Comparison of ENCODE assay signal across 29 cellular contexts in genomic region chr5:2530609-2531008, GRCh38.
"Had no signal": no experiment of that assay in that cellular context is flagged by ENCODE, and none has a peak within 500 bp of the region (broad histone marks: within the 10 kb centered on the region; RNA-seq: fewer than 3 reads in every experiment).

No MANE protein-coding gene starts in this region.

- DNase-seq: activated CD4-positive, alpha-beta memory T cell treated with anti-CD3 and anti-CD28 coated beads for 36 hours; activated CD4-positive, alpha-beta T cell treated with anti-CD3 and anti-CD28 coated beads for 36 hours; activated CD4-positive, alpha-beta T cell treated with anti-CD3 and anti-CD28 coated beads, Interleukin-2, amount 10 ng/mL, durations not matched to agents 24 days and 14 days; activated CD4-positive, CD25-positive, alpha-beta regulatory T cell; activated CD4-positive, CD25-positive, alpha-beta regulatory T cell treated with anti-CD3 and anti-CD28 coated beads, Interleukin-2, amount 50 U/mL, for 72 hours; activated CD8-positive, alpha-beta memory T cell treated with anti-CD3 and anti-CD28 coated beads, Interleukin-2, amount 10 ng/mL, durations not matched to agents 7 days and 5 days; activated CD8-positive, alpha-beta memory T cell treated with anti-CD3 and anti-CD28 coated beads, Interleukin-2, amount 50 U/mL, for 4 hours; activated CD8-positive, alpha-beta T cell treated with anti-CD3 and anti-CD28 coated beads, Interleukin-2, amount 10 ng/mL, durations not matched to agents 7 days and 5 days; activated gamma-delta T cell treated with Interleukin-2 at 50 U/mL for 16 hours; activated naive CD4-positive, alpha-beta T cell treated with anti-CD3 and anti-CD28 coated beads, Interleukin-2, amount 50 U/mL, for 16 hours; activated naive CD4-positive, alpha-beta T cell treated with Interleukin-2 at 50 U/mL for 16 hours; activated naive CD8-positive, alpha-beta T cell treated with anti-CD3 and anti-CD28 coated beads, Interleukin-2, amount 50 U/mL, for 24 hours; activated T-cell treated with anti-CD3 and anti-CD28 coated beads, Interleukin-2, amount 50 U/mL, for 1 hour; activated T-cell treated with anti-CD3 and anti-CD28 coated beads, Interleukin-2, amount 50 U/mL, for 48 hours; amygdala; aorta; body of pancreas; caudate nucleus; effector memory CD4-positive, alpha-beta T cell; endodermal cell; foreskin fibroblast; glutamatergic neuron; heart left ventricle; T-helper 2 cell had no signal

- H3K36me3 Mint-ChIP-seq: activated CD4-positive, alpha-beta memory T cell treated with anti-CD3 and anti-CD28 coated beads for 36 hours; activated CD8-positive, alpha-beta memory T cell treated with anti-CD3 and anti-CD28 coated beads, Interleukin-2, amount 10 ng/mL, durations not matched to agents 7 days and 5 days; activated naive CD8-positive, alpha-beta T cell had no signal

- H3K4me3 ChIP-seq: adrenal gland, body of pancreas, heart left ventricle had no signal

- H3K27me3 ChIP-seq: adrenal gland, body of pancreas had no signal

- H3K4me1 Mint-ChIP-seq: activated CD4-positive, alpha-beta T cell treated with anti-CD3 and anti-CD28 coated beads for 36 hours; activated CD4-positive, alpha-beta T cell treated with anti-CD3 and anti-CD28 coated beads, Interleukin-2, amount 10 ng/mL, durations not matched to agents 24 days and 14 days; activated CD8-positive, alpha-beta memory T cell treated with anti-CD3 and anti-CD28 coated beads, Interleukin-2, amount 10 ng/mL, durations not matched to agents 7 days and 5 days; activated naive CD8-positive, alpha-beta T cell treated with anti-CD3 and anti-CD28 coated beads, Interleukin-2, amount 50 U/mL, for 24 hours; endodermal cell had no signal

- H3K27ac ChIP-seq: adrenal gland, body of pancreas, heart left ventricle had no signal

- H3K36me3 ChIP-seq: adrenal gland, heart left ventricle had no signal

- H3K4me3 Mint-ChIP-seq: activated CD4-positive, alpha-beta memory T cell treated with anti-CD3 and anti-CD28 coated beads for 36 hours; activated CD4-positive, alpha-beta T cell treated with anti-CD3 and anti-CD28 coated beads for 36 hours; activated CD4-positive, alpha-beta T cell treated with anti-CD3 and anti-CD28 coated beads, Interleukin-2, amount 10 ng/mL, durations not matched to agents 24 days and 14 days; activated CD8-positive, alpha-beta memory T cell treated with anti-CD3 and anti-CD28 coated beads, Interleukin-2, amount 10 ng/mL, durations not matched to agents 7 days and 5 days; activated CD8-positive, alpha-beta T cell treated with anti-CD3 and anti-CD28 coated beads, Interleukin-2, amount 10 ng/mL, durations not matched to agents 7 days and 5 days; activated naive CD8-positive, alpha-beta T cell; activated naive CD8-positive, alpha-beta T cell treated with anti-CD3 and anti-CD28 coated beads, Interleukin-2, amount 50 U/mL, for 24 hours; activated T-helper 1 cell treated with anti-CD3 and anti-CD28 coated beads, Interleukin-12 subunit alpha, Interleukin-12 subunit beta, Interleukin-2, Interleukin-4 antibody, amounts not matched to agents 30 ng/mL and 10 ng/mL and 1 ng/mL, durations not matched to agents 14 hours and 24 hours and 36 hours; endodermal cell had no signal

- H3K9me3 ChIP-seq: adrenal gland, body of pancreas had no signal

- ATAC-seq: activated CD4-positive, alpha-beta T cell treated with anti-CD3 and anti-CD28 coated beads for 36 hours; activated CD8-positive, alpha-beta memory T cell treated with anti-CD3 and anti-CD28 coated beads, Interleukin-2, amount 10 ng/mL, durations not matched to agents 7 days and 5 days; activated CD8-positive, alpha-beta T cell treated with anti-CD3 and anti-CD28 coated beads, Interleukin-2, amount 10 ng/mL, durations not matched to agents 7 days and 5 days; activated naive CD8-positive, alpha-beta T cell treated with anti-CD3 and anti-CD28 coated beads, Interleukin-2, amount 50 U/mL, for 24 hours; body of pancreas; esophagus mucosa; heart left ventricle had no signal

- H3K27ac Mint-ChIP-seq: activated CD4-positive, alpha-beta memory T cell treated with anti-CD3 and anti-CD28 coated beads for 36 hours; activated CD4-positive, alpha-beta T cell treated with anti-CD3 and anti-CD28 coated beads for 36 hours; activated CD4-positive, alpha-beta T cell treated with anti-CD3 and anti-CD28 coated beads, Interleukin-2, amount 10 ng/mL, durations not matched to agents 24 days and 14 days; activated CD8-positive, alpha-beta memory T cell treated with anti-CD3 and anti-CD28 coated beads, Interleukin-2, amount 10 ng/mL, durations not matched to agents 7 days and 5 days; activated CD8-positive, alpha-beta T cell treated with anti-CD3 and anti-CD28 coated beads, Interleukin-2, amount 10 ng/mL, durations not matched to agents 7 days and 5 days; activated naive CD8-positive, alpha-beta T cell; activated naive CD8-positive, alpha-beta T cell treated with anti-CD3 and anti-CD28 coated beads, Interleukin-2, amount 50 U/mL, for 24 hours; activated T-helper 1 cell treated with anti-CD3 and anti-CD28 coated beads, Interleukin-12 subunit alpha, Interleukin-12 subunit beta, Interleukin-2, Interleukin-4 antibody, amounts not matched to agents 30 ng/mL and 10 ng/mL and 1 ng/mL, durations not matched to agents 14 hours and 24 hours and 36 hours; activated T-helper 2 cell treated with anti-CD3 and anti-CD28 coated beads, Interferon-gamma antibody, Interleukin-2, Interleukin-4, amounts not matched to agents 10 μg/mL and 5 μg/mL and 100 μg/mL, durations not matched to agents 14 hours and 24 hours and 36 hours; endodermal cell had no signal

- H3K27me3 Mint-ChIP-seq: activated CD4-positive, alpha-beta T cell treated with anti-CD3 and anti-CD28 coated beads, Interleukin-2, amount 10 ng/mL, durations not matched to agents 24 days and 14 days; activated CD8-positive, alpha-beta memory T cell treated with anti-CD3 and anti-CD28 coated beads, Interleukin-2, amount 10 ng/mL, durations not matched to agents 7 days and 5 days; activated naive CD8-positive, alpha-beta T cell treated with anti-CD3 and anti-CD28 coated beads, Interleukin-2, amount 50 U/mL, for 24 hours had no signal

- H3K4me1 ChIP-seq: adrenal gland, body of pancreas, heart left ventricle had no signal
